Comparison of ENCODE assay signal across 1 cellular context in genomic region chr16:8621572-8622314, GRCh38.
TF ChIP-seq lines count a peak whose summit lies in the region.

METTL22 (plus strand) TSS chr16:8621698; CDS start chr16:8625666, 3,968 bp downstream.

TF ChIP-seq in HEK293, 187 proteins besides CTCF, POLR2A, EP300 and RAD21 (continued from another document and continues in another):
- TF ChIP-seq YY2 (tag by site-specific recombination; IDR thresholded peaks at IDR 0.05) (peak; percentile 87), ZNF157 (tag by site-specific recombination; IDR thresholded peaks at IDR 0.05) (no peak), PRDM6 (tag by site-specific recombination; IDR thresholded peaks at IDR 0.05) (no peak), KLF7 (tag by site-specific recombination; IDR thresholded peaks at IDR 0.05; ENCODE audit: borderline replicate concordance) (no peak), PATZ1 (tag by site-specific recombination; IDR thresholded peaks at IDR 0.05) (peak; percentile 36; the same call in 1 of the 2 replicates), ZNF132 (tag by site-specific recombination; IDR thresholded peaks at IDR 0.05; ENCODE audit: borderline replicate concordance) (no peak), KLF10 (tag by site-specific recombination; IDR thresholded peaks at IDR 0.05) (0 out of 2 replicates have a peak, but pooled peaks have one; percentile 34), ZFP37 (tag by site-specific recombination; IDR thresholded peaks at IDR 0.05) (0 out of 2 replicates have a peak, but pooled peaks have one; percentile 43), ZNF341 (tag by site-specific recombination; IDR thresholded peaks at IDR 0.05; ENCODE audit: low read depth) (0 out of 2 replicates have a peak, but pooled peaks have one; percentile 24), TRIM28 (IDR thresholded peaks at IDR 0.05; ENCODE audit: borderline replicate concordance, low read length) (no peak), ZNF571 (tag by site-specific recombination; IDR thresholded peaks at IDR 0.05) (no peak), ZBTB49 (tag by site-specific recombination; IDR thresholded peaks at IDR 0.05; ENCODE audit: low read depth) (no peak), ZNF521 (tag by site-specific recombination; IDR thresholded peaks at IDR 0.05) (no peak), ZNF280C (tag by site-specific recombination; IDR thresholded peaks at IDR 0.05) (no peak), ZBTB17 (tag by site-specific recombination; IDR thresholded peaks at IDR 0.05) (peak; percentile 19; the same call in 1 of the 2 replicates), YY1 (tag by site-specific recombination; IDR thresholded peaks at IDR 0.05) (peak; percentile 61; the same call in 1 of the 2 replicates), ZEB2 (tag by site-specific recombination; IDR thresholded peaks at IDR 0.05) (peak; percentile 43; the same call in 1 of the 2 replicates), ZSCAN16 (tag by site-specific recombination; IDR thresholded peaks at IDR 0.05) (no peak), ZFP41 (tag by site-specific recombination; IDR thresholded peaks at IDR 0.05; ENCODE audit: borderline replicate concordance) (no peak), ZNF24 (tag by site-specific recombination; IDR thresholded peaks at IDR 0.05) (0 out of 2 replicates have a peak, but pooled peaks have one; percentile 38), ZBTB6 (tag by site-specific recombination; IDR thresholded peaks at IDR 0.05) (no peak), EGR2 (tag by site-specific recombination; IDR thresholded peaks at IDR 0.05; ENCODE audit: low read depth) (0 out of 2 replicates have a peak, but pooled peaks have one; percentile 25), ZNF501 (tag by site-specific recombination; IDR thresholded peaks at IDR 0.05) (no peak; the same call in 1 of the 2 replicates), ZNF513 (tag by site-specific recombination; IDR thresholded peaks at IDR 0.05) (no peak), SP3 (tag by site-specific recombination; IDR thresholded peaks at IDR 0.05) (peak; percentile 66), ZNF837 (tag by site-specific recombination; IDR thresholded peaks at IDR 0.05) (no peak), KLF17 (tag by site-specific recombination; IDR thresholded peaks at IDR 0.05) (0 out of 2 replicates have a peak, but pooled peaks have one; percentile 25), ZBTB7A (tag by site-specific recombination; IDR thresholded peaks at IDR 0.05; ENCODE audit: low read depth) (0 out of 2 replicates have a peak, but pooled peaks have one; percentile 19), OVOL3 (tag by site-specific recombination; IDR thresholded peaks at IDR 0.05) (0 out of 2 replicates have a peak, but pooled peaks have one; percentile 4), SCRT1 (tag by site-specific recombination; IDR thresholded peaks at IDR 0.05; ENCODE audit: borderline replicate concordance) (peak; percentile 59; the same call in 1 of the 2 replicates), INSM2 (tag by site-specific recombination; IDR thresholded peaks at IDR 0.05) (no peak), ZNF785 (tag by site-specific recombination; IDR thresholded peaks at IDR 0.05) (no peak), ZNF561 (tag by site-specific recombination; IDR thresholded peaks at IDR 0.05; ENCODE audit: borderline replicate concordance) (no peak), ZNF366 (tag by site-specific recombination; conservative IDR thresholded peaks at IDR 0.05) (no peak), RBAK (tag by site-specific recombination; IDR thresholded peaks at IDR 0.05) (no peak), ZNF211 (tag by site-specific recombination; IDR thresholded peaks at IDR 0.05; ENCODE audit: low read depth) (no peak), ZNF596 (tag by site-specific recombination; IDR thresholded peaks at IDR 0.05) (no peak), ZNF449 (tag by site-specific recombination; IDR thresholded peaks at IDR 0.05) (no peak), ZNF391 (tag by site-specific recombination; IDR thresholded peaks at IDR 0.05; ENCODE audit: borderline replicate concordance, low read depth) (no peak), ZNF426 (tag by site-specific recombination; IDR thresholded peaks at IDR 0.05) (no peak), ZBTB11 (tag by site-specific recombination; conservative IDR thresholded peaks at IDR 0.05; ENCODE audit: low read depth) (peak; percentile 47; the same call in 1 of the 2 replicates), ZFP3 (tag by site-specific recombination; IDR thresholded peaks at IDR 0.05; ENCODE audit: low read depth) (no peak)
